Comparison of ENCODE assay signal across 1 cellular context in the genomic region with DNA sequence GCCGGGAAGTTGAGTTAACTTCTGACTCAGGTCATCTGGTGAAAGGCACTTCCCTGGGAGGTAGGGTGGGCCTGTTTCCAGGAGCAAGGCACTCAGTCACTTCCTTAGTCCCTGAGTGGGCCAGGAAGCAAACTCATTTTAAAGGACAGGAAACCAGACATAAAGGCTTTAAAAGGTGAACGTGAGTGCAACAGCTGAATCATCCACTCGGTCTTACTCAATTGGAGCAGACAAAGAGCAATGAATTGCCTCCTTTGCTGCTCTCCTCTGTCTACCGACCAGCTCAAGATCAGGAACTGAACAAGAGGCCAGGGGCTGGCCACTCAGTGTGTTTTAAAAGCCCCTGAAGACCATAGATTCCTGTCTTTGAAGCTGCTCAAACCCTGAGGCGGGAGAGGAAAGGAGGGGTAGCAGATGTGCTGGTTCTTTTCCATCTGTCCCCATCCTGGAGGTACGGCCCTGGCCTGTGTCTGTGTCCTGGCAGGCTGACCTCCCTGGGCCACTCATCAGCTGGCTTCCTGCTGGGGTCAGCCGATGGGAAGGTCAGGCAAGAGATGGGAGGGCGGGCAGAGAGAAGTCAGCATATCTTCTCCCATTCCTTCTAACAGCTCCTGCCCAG.
TF ChIP-seq lines count a peak whose summit lies in the region.

No MANE protein-coding gene starts in this region.

TF ChIP-seq in SK-N-SH, 30 proteins besides CTCF, POLR2A, EP300 and RAD21 (continued from another document):
- TF ChIP-seq USF1 (IDR thresholded peaks at IDR 0.05; ENCODE audit: borderline replicate concordance, low read depth) (no peak), RFX5 (IDR thresholded peaks at IDR 0.05; ENCODE audit: low read length) (peak; percentile 60), GATA2 (CRISPR knock-in tag; IDR thresholded peaks at IDR 0.05) (no peak), JUND (IDR thresholded peaks at IDR 0.05) (peak; percentile 62), EZH2phosphoT487 (IDR thresholded peaks at IDR 0.05; ENCODE audit: borderline replicate concordance, low read depth) (no peak), FOSL2 (IDR thresholded peaks at IDR 0.05; ENCODE audit: borderline replicate concordance, low read depth) (peak; percentile 86), NFIC (IDR thresholded peaks at IDR 0.05; ENCODE audit: borderline replicate concordance) (peak; percentile 86), POLR2AphosphoS5 (IDR thresholded peaks at IDR 0.05; ENCODE audit: low read depth, low read length) (0 out of 2 replicates have a peak, but pooled peaks have one; percentile 38), TAF1 (IDR thresholded peaks at IDR 0.05; ENCODE audit: borderline replicate concordance, low read depth, low read length) (no peak; the same call in none of the 2 replicates), ZBTB33 (IDR thresholded peaks at IDR 0.05; ENCODE audit: borderline replicate concordance, low read depth) (0 out of 2 replicates have a peak, but pooled peaks have one; percentile 34), RCOR1 (IDR thresholded peaks at IDR 0.05; ENCODE audit: low read length) (no peak)
- TF ChIP-seq, protein P1, sequence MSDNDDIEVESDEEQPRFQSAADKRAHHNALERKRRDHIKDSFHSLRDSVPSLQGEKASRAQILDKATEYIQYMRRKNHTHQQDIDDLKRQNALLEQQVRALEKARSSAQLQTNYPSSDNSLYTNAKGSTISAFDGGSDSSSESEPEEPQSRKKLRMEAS (IDR thresholded peaks at IDR 0.05; ENCODE audit: low read depth): peak; percentile 20; the same call in 1 of the 2 replicates
